ENCODE assay signal across 16 cellular contexts in the genomic region with DNA sequence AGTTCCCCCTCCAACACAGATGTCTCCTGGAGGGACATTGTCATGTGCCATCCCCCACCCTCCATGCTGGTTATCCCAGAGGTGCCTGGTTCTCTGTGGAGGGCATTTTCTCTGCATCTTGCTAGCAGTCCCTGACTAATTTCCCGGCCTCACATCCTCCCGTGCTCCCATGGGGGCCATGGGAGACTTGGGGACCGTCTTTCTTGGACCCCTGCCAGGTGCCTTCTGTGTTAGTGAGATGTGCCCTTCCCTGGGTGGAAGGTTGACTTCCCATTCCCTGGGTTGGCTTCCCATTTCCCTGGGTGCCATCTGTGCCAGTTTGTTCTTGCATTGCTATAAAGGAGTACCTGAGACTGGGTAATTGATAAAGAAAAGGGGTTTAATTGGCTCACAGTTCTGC. TPM values are rescaled to one million over a fixed set of nuclear protein-coding genes. Genes with fewer than 3 reads are reported as not detected.
A peak's percentile ranks its signal among the peaks of the same experiment; 100 is the strongest.
DNase-seq lines count a peak whose midpoint lies in the region; ATAC-seq and TF ChIP-seq lines count a peak whose summit lies in the region.
"Had no signal": no experiment of that assay in that cellular context is flagged by ENCODE, and none has a peak within 500 bp of the region (broad histone marks: within the 10 kb centered on the region; RNA-seq: fewer than 3 reads in every experiment).

No MANE protein-coding gene starts in this region.

- H3K27ac ChIP-seq in BLaER1 treated with 17β-estradiol and CSF1 and Interleukin-3, amounts not matched to agents 10 nM and 100 nM: peak overlapping the region in 1 of 11 experiments; percentile 9; a peak in 2 of 22 replicates
- no peak overlapping the region for H3K27ac ChIP-seq in CD4-positive, alpha-beta T cell (ENCODE audit: low read depth, low read length)
- H3K27ac ChIP-seq in naive thymus-derived CD4-positive, alpha-beta T cell (ENCODE audit: low read depth, low read length): no peak overlapping the region
- no peak overlapping the region for H3K27ac ChIP-seq in psoas muscle
- no peak overlapping the region for H3K27ac ChIP-seq in neural progenitor cell
- H3K27ac ChIP-seq: A549 had no signal

- H3K36me3 Mint-ChIP-seq in CD4-positive, alpha-beta T cell (ENCODE audit: low read depth): no peaks in the 10 kb centered on the region
- H3K36me3 Mint-ChIP-seq in naive thymus-derived CD4-positive, alpha-beta T cell: peaks cover 0 to 4% (median 0%) of the 10 kb centered on the region in 5 donors
- H3K36me3 Mint-ChIP-seq in neural progenitor cell: no peaks in the 10 kb centered on the region
- H3K36me3 Mint-ChIP-seq: CD8-positive, alpha-beta memory T cell had no signal

- no peaks in the 10 kb centered on the region for H3K27me3 Mint-ChIP-seq in CD4-positive, alpha-beta T cell
- H3K27me3 Mint-ChIP-seq in naive thymus-derived CD4-positive, alpha-beta T cell: no peaks in the 10 kb centered on the region
- H3K27me3 Mint-ChIP-seq in neural progenitor cell (ENCODE audit: insufficient read depth, low read depth): peaks cover 11% of the 10 kb centered on the region

- no peak overlapping the region for H2AFZ ChIP-seq in neural progenitor cell (replicated peaks)

- intact Hi-C loops in CD4-positive, alpha-beta T cell (cut with DNase I, micrococcal nuclease): loop anchor here in 1 of 2 experiments (5.0 to 10.0 kb wide), 3 partner anchors 598 to 1611 kb away; no protein-coding TSS in a partner anchor
- intact Hi-C loops in naive thymus-derived CD4-positive, alpha-beta T cell (cut with micrococcal nuclease): loop anchor here (5.0 to 10.0 kb wide), 5 partner anchors 176 to 1818 kb away; a partner anchor contains a TSS
- intact Hi-C loops in psoas muscle (cut with DNase I): loop anchor here in 1 of 2 donors (10.0 kb wide), 1 partner anchor 1028 kb away; no protein-coding TSS in a partner anchor

- CTCF ChIA-PET in CD4-positive, alpha-beta T cell (lab: Charles Lee): no interaction called here
- CTCF ChIA-PET in naive thymus-derived CD4-positive, alpha-beta T cell (lab: Charles Lee): interaction anchor here (0.7 to 4.4 kb wide), 6 partner anchors 11 to 288 kb away, joined by 3 to 29 read pairs (median 3); no protein-coding TSS in a partner anchor

- peak overlapping the region; percentile 70 for H3K27ac Mint-ChIP-seq in CD4-positive, alpha-beta T cell
- peak overlapping the region in 5 of 9 donors; percentile 19 to 76 (median 60) for H3K27ac Mint-ChIP-seq in naive thymus-derived CD4-positive, alpha-beta T cell
- no peak overlapping the region for H3K27ac Mint-ChIP-seq in neural progenitor cell
- H3K27ac Mint-ChIP-seq: HFFc6 had no signal

- H3K9me3 ChIP-seq in BLaER1 treated with 17β-estradiol and CSF1 and Interleukin-3, amounts not matched to agents 10 nM and 100 nM (replicated peaks in 1 of 11): no peaks in the 10 kb centered on the region
- H3K9me3 ChIP-seq in CD4-positive, alpha-beta T cell (ENCODE audit: control insufficient read depth, low read length): no peaks in the 10 kb centered on the region
- H3K9me3 ChIP-seq in naive thymus-derived CD4-positive, alpha-beta T cell (ENCODE audit: control insufficient read depth in 2 of 3, low read length in 3 of 3): no peaks in the 10 kb centered on the region
- no peaks in the 10 kb centered on the region for H3K9me3 ChIP-seq in psoas muscle
- H3K9me3 ChIP-seq in neural progenitor cell (ENCODE audit: low read depth): no peaks in the 10 kb centered on the region
- H3K9me3 ChIP-seq: A549, Caco-2 had no signal

- TF ChIP-seq CTCF in CD4-positive, alpha-beta T cell (IDR thresholded peaks at IDR 0.05): no peak
- no peak for TF ChIP-seq CTCF in psoas muscle (IDR thresholded peaks at IDR 0.05)
- no peak for TF ChIP-seq CTCF in neural progenitor cell (IDR thresholded peaks at IDR 0.05)

- no peaks in the 10 kb centered on the region for H4K20me1 ChIP-seq in BLaER1 treated with 17β-estradiol and CSF1 and Interleukin-3, amounts not matched to agents 10 nM and 100 nM
- no peaks in the 10 kb centered on the region for H4K20me1 ChIP-seq in neural progenitor cell (ENCODE audit: low read depth)

- no peaks in the 10 kb centered on the region for H3K36me3 ChIP-seq in BLaER1 treated with 17β-estradiol and CSF1 and Interleukin-3, amounts not matched to agents 10 nM and 100 nM
- no peaks in the 10 kb centered on the region for H3K36me3 ChIP-seq in naive thymus-derived CD4-positive, alpha-beta T cell (ENCODE audit: control insufficient read depth in 2 of 3, insufficient read depth in 3 of 3, low read length in 3 of 3)
- no peaks in the 10 kb centered on the region for H3K36me3 ChIP-seq in psoas muscle (ENCODE audit: insufficient read depth in 1 of 2, low read depth in 1 of 2)
- H3K36me3 ChIP-seq in neural progenitor cell: no peaks in the 10 kb centered on the region

- 15 to 25% (median 20%) methylated on average over 3 of the region's 3 CpGs for WGBS in psoas muscle, 3 donors

- no peak for DNase-seq in CD4-positive, alpha-beta T cell
- peak; percentile 54 for DNase-seq in NCI-H69 (lab: John Stamatoyannopoulos, UW)
- no peak for DNase-seq in naive thymus-derived CD4-positive, alpha-beta T cell
- no peak for DNase-seq in NCI-H2196 treated with DMSO at 0.1 percent for 48 hours (lab: John Stamatoyannopoulos, UW; ENCODE audit: unreplicated experiment)
- no peak for DNase-seq in psoas muscle
- DNase-seq in NCI-H1436 treated with DMSO at 0.1 percent for 48 hours (lab: John Stamatoyannopoulos, UW): no peak
- no peak for DNase-seq in neural progenitor cell (ENCODE audit: low spot score)
- DNase-seq: Caco-2; CD8-positive, alpha-beta memory T cell; DMS53; GF-D8; GOT3; HCEC 1CT; HFFc6 had no signal

- peak overlapping the region in 9 of 11 experiments; percentile 7 to 97 (median 55); a peak in 15 of 22 replicates for H3K4me2 ChIP-seq in BLaER1 treated with 17β-estradiol and CSF1 and Interleukin-3, amounts not matched to agents 10 nM and 100 nM
- H3K4me2 ChIP-seq in neural progenitor cell: no peak overlapping the region
- H3K4me2 ChIP-seq: A549 had no signal

- POLR2A ChIA-PET in CD4-positive, alpha-beta T cell (lab: Charles Lee): no interaction called here
- POLR2A ChIA-PET in naive thymus-derived CD4-positive, alpha-beta T cell (lab: Charles Lee): no interaction called here

- H3K9ac ChIP-seq in BLaER1 treated with 17β-estradiol and CSF1 and Interleukin-3, amounts not matched to agents 10 nM and 100 nM: no peak overlapping the region
- H3K9ac ChIP-seq in neural progenitor cell: no peak overlapping the region

- no peaks in the 10 kb centered on the region for H3F3A ChIP-seq in neural progenitor cell (ENCODE audit: low read depth)

- H3K4me1 ChIP-seq in BLaER1 treated with 17β-estradiol and CSF1 and Interleukin-3, amounts not matched to agents 10 nM and 100 nM: peaks cover 61 to 97% (median 88%) of the 10 kb centered on the region in 10 experiments
- peaks cover 23 to 28% of the 10 kb centered on the region in 2 donors for H3K4me1 ChIP-seq in naive thymus-derived CD4-positive, alpha-beta T cell (ENCODE audit: control insufficient read depth in 2 of 2, insufficient read depth in 2 of 2, low read length in 2 of 2)
- H3K4me1 ChIP-seq in psoas muscle (peaks cover 15% of the 10 kb centered on the region), neural progenitor cell (peaks cover 6% of the 10 kb centered on the region)

- ATAC-seq in CD4-positive, alpha-beta T cell (ENCODE audit: poor library complexity): no peak
- no peak for ATAC-seq in naive thymus-derived CD4-positive, alpha-beta T cell
- no peak for ATAC-seq in psoas muscle
- ATAC-seq: A549 had no signal

- no peak overlapping the region for H3K4me3 Mint-ChIP-seq in CD4-positive, alpha-beta T cell
- no peak overlapping the region for H3K4me3 Mint-ChIP-seq in naive thymus-derived CD4-positive, alpha-beta T cell
- no peak overlapping the region for H3K4me3 Mint-ChIP-seq in neural progenitor cell
- H3K4me3 Mint-ChIP-seq: CD8-positive, alpha-beta memory T cell; HFFc6 had no signal

- H3K4me1 Mint-ChIP-seq in CD4-positive, alpha-beta T cell (ENCODE audit: low read depth): peaks cover 46% of the 10 kb centered on the region
- H3K4me1 Mint-ChIP-seq in naive thymus-derived CD4-positive, alpha-beta T cell: peaks cover 28 to 59% (median 48%) of the 10 kb centered on the region in 7 donors
- H3K4me1 Mint-ChIP-seq in neural progenitor cell: peaks cover 24% of the 10 kb centered on the region

- no peaks in the 10 kb centered on the region for H3K9me3 Mint-ChIP-seq in CD4-positive, alpha-beta T cell
- no peaks in the 10 kb centered on the region for H3K9me3 Mint-ChIP-seq in naive thymus-derived CD4-positive, alpha-beta T cell
- H3K9me3 Mint-ChIP-seq in neural progenitor cell: no peaks in the 10 kb centered on the region
- H3K9me3 Mint-ChIP-seq: CD8-positive, alpha-beta memory T cell; HFFc6 had no signal

- H3K79me2 ChIP-seq in neural progenitor cell (ENCODE audit: low read depth): no peaks in the 10 kb centered on the region

- H3K27me3 ChIP-seq in BLaER1 treated with 17β-estradiol and CSF1 and Interleukin-3, amounts not matched to agents 10 nM and 100 nM: no peaks in the 10 kb centered on the region
- no peaks in the 10 kb centered on the region for H3K27me3 ChIP-seq in CD4-positive, alpha-beta T cell (ENCODE audit: control insufficient read depth, insufficient read depth, low read length)
- no peaks in the 10 kb centered on the region for H3K27me3 ChIP-seq in naive thymus-derived CD4-positive, alpha-beta T cell (ENCODE audit: control insufficient read depth in 2 of 2, insufficient read depth in 2 of 2, low read length in 2 of 2)
- H3K27me3 ChIP-seq in psoas muscle (ENCODE audit: insufficient read depth in 3 of 3, low read length in 2 of 3) (peaks cover 0 to 13% (median 3%) of the 10 kb centered on the region in 3 donors), neural progenitor cell (no peaks in the 10 kb centered on the region)

- H3K4me3 ChIP-seq in BLaER1 treated with 17β-estradiol and CSF1 and Interleukin-3, amounts not matched to agents 10 nM and 100 nM: no peak overlapping the region
- no peak overlapping the region for H3K4me3 ChIP-seq in naive thymus-derived CD4-positive, alpha-beta T cell (ENCODE audit: low read length)
- H3K4me3 ChIP-seq in psoas muscle (no peak overlapping the region), neural progenitor cell (no peak overlapping the region)
- H3K4me3 ChIP-seq: A549 had no signal

RNA-seq across cellular contexts. Expression of a gene that starts 22.5 kb away (rescaled TPM):
- total RNA-seq in CD4-positive, alpha-beta T cell: 10 to 100 TPM; 16.0 to 16.1 TPM
- 10 to 100 TPM; 18.1 to 25.7 (median 21.0) TPM for total RNA-seq in naive thymus-derived CD4-positive, alpha-beta T cell
- 1 to 10 TPM; 4.2 to 9.2 TPM for polyA plus RNA-seq in naive thymus-derived CD4-positive, alpha-beta T cell
- 10 to 100 TPM; 14.6 to 20.2 (median 15.0) TPM for total RNA-seq in psoas muscle
- polyA plus RNA-seq in psoas muscle: 10 to 100 TPM in 2 of 3 donors, 1 to 10 TPM in 1; 7.1 to 19.3 (median 17.6) TPM
- 32.2 and 34.7 TPM in 2 replicates for total RNA-seq in neural progenitor cell (ENCODE audit: low replicate concordance)
